Comparison of ENCODE assay signal across 1 cellular context in genomic region chr3:52897130-52898109, GRCh38.
TF ChIP-seq lines count a peak whose summit lies in the region.

TSS of gene STIMATE (minus strand) at chr3:52897548. CDS start at chr3:52897450, 98 bp downstream.

TF ChIP-seq in GM12878, 131 proteins besides CTCF, POLR2A, EP300 and RAD21 (continued from another document):
- TF ChIP-seq SIN3A (IDR thresholded peaks at IDR 0.05; ENCODE audit: low read depth, low read length) (0 out of 2 replicates have a peak, but pooled peaks have one; percentile 52), MEF2A (IDR thresholded peaks at IDR 0.05; ENCODE audit: insufficient read depth, low read depth, low read length) (no peak), ZNF217 (IDR thresholded peaks at IDR 0.05) (0 out of 2 replicates have a peak, but pooled peaks have one; percentile 26), STAT1 (conservative IDR thresholded peaks at IDR 0.05) (no peak), IKZF2 (IDR thresholded peaks at IDR 0.05) (peak; percentile 31 to 41; a peak in 2 of 4 replicates), KAT2A (conservative IDR thresholded peaks at IDR 0.05; ENCODE audit: control insufficient read depth, low read depth, low read length) (no peak), NR2F1 (conservative IDR thresholded peaks at IDR 0.05) (peak; percentile 63; the same call in 1 of the 2 replicates), LARP7 (IDR thresholded peaks at IDR 0.05) (peak; percentile 96), SP1 (IDR thresholded peaks at IDR 0.05; ENCODE audit: low read depth, low read length) (peak; percentile 26), NKRF (conservative IDR thresholded peaks at IDR 0.05) (peak; percentile 88), CHD2 (IDR thresholded peaks at IDR 0.05; ENCODE audit: borderline replicate concordance, low read depth, low read length) (no peak), RUNX3 (IDR thresholded peaks at IDR 0.05; ENCODE audit: low read length) (peak; percentile 8; the same call in 1 of the 2 replicates), NR2C1 (IDR thresholded peaks at IDR 0.05) (peak; percentile 49; the same call in 1 of the 2 replicates), POLR2AphosphoS5 (IDR thresholded peaks at IDR 0.05; ENCODE audit: low read length) (peak; percentile 36; the same call in 1 of the 2 replicates)
- TF ChIP-seq, protein P1, sequence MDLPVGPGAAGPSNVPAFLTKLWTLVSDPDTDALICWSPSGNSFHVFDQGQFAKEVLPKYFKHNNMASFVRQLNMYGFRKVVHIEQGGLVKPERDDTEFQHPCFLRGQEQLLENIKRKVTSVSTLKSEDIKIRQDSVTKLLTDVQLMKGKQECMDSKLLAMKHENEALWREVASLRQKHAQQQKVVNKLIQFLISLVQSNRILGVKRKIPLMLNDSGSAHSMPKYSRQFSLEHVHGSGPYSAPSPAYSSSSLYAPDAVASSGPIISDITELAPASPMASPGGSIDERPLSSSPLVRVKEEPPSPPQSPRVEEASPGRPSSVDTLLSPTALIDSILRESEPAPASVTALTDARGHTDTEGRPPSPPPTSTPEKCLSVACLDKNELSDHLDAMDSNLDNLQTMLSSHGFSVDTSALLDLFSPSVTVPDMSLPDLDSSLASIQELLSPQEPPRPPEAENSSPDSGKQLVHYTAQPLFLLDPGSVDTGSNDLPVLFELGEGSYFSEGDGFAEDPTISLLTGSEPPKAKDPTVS (IDR thresholded peaks at IDR 0.05; ENCODE audit: low read depth, low read length) = no peak
- TF ChIP-seq, protein P2, sequence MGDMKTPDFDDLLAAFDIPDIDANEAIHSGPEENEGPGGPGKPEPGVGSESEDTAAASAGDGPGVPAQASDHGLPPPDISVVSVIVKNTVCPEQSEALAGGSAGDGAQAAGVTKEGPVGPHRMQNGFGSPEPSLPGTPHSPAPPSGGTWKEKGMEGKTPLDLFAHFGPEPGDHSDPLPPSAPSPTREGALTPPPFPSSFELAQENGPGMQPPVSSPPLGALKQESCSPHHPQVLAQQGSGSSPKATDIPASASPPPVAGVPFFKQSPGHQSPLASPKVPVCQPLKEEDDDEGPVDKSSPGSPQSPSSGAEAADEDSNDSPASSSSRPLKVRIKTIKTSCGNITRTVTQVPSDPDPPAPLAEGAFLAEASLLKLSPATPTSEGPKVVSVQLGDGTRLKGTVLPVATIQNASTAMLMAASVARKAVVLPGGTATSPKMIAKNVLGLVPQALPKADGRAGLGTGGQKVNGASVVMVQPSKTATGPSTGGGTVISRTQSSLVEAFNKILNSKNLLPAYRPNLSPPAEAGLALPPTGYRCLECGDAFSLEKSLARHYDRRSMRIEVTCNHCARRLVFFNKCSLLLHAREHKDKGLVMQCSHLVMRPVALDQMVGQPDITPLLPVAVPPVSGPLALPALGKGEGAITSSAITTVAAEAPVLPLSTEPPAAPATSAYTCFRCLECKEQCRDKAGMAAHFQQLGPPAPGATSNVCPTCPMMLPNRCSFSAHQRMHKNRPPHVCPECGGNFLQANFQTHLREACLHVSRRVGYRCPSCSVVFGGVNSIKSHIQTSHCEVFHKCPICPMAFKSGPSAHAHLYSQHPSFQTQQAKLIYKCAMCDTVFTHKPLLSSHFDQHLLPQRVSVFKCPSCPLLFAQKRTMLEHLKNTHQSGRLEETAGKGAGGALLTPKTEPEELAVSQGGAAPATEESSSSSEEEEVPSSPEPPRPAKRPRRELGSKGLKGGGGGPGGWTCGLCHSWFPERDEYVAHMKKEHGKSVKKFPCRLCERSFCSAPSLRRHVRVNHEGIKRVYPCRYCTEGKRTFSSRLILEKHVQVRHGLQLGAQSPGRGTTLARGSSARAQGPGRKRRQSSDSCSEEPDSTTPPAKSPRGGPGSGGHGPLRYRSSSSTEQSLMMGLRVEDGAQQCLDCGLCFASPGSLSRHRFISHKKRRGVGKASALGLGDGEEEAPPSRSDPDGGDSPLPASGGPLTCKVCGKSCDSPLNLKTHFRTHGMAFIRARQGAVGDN (IDR thresholded peaks at IDR 0.05) = peak; percentile 69; the same call in 1 of the 2 replicates
